1 cellular context compared by ENCODE assay signal in genomic region chr7:137449016-137449415, GRCh38.
TF ChIP-seq lines count a peak whose summit lies in the region.

No MANE protein-coding gene starts in this region.

TF ChIP-seq in GM12878, 131 proteins besides CTCF, POLR2A, EP300 and RAD21 (continued from another document):
- TF ChIP-seq, protein P1, sequence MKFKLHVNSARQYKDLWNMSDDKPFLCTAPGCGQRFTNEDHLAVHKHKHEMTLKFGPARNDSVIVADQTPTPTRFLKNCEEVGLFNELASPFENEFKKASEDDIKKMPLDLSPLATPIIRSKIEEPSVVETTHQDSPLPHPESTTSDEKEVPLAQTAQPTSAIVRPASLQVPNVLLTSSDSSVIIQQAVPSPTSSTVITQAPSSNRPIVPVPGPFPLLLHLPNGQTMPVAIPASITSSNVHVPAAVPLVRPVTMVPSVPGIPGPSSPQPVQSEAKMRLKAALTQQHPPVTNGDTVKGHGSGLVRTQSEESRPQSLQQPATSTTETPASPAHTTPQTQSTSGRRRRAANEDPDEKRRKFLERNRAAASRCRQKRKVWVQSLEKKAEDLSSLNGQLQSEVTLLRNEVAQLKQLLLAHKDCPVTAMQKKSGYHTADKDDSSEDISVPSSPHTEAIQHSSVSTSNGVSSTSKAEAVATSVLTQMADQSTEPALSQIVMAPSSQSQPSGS (IDR thresholded peaks at IDR 0.05; ENCODE audit: low read length) = no peak
- TF ChIP-seq PAX8 (IDR thresholded peaks at IDR 0.05) (no peak), SMARCA5 (IDR thresholded peaks at IDR 0.05) (no peak), BMI1 (IDR thresholded peaks at IDR 0.05; ENCODE audit: borderline replicate concordance) (no peak)
- TF ChIP-seq, protein P2, sequence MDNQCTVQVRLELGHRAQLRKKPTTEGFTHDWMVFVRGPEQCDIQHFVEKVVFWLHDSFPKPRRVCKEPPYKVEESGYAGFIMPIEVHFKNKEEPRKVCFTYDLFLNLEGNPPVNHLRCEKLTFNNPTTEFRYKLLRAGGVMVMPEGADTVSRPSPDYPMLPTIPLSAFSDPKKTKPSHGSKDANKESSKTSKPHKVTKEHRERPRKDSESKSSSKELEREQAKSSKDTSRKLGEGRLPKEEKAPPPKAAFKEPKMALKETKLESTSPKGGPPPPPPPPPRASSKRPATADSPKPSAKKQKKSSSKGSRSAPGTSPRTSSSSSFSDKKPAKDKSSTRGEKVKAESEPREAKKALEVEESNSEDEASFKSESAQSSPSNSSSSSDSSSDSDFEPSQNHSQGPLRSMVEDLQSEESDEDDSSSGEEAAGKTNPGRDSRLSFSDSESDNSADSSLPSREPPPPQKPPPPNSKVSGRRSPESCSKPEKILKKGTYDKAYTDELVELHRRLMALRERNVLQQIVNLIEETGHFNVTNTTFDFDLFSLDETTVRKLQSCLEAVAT (IDR thresholded peaks at IDR 0.05) = no peak
- TF ChIP-seq, protein P3, sequence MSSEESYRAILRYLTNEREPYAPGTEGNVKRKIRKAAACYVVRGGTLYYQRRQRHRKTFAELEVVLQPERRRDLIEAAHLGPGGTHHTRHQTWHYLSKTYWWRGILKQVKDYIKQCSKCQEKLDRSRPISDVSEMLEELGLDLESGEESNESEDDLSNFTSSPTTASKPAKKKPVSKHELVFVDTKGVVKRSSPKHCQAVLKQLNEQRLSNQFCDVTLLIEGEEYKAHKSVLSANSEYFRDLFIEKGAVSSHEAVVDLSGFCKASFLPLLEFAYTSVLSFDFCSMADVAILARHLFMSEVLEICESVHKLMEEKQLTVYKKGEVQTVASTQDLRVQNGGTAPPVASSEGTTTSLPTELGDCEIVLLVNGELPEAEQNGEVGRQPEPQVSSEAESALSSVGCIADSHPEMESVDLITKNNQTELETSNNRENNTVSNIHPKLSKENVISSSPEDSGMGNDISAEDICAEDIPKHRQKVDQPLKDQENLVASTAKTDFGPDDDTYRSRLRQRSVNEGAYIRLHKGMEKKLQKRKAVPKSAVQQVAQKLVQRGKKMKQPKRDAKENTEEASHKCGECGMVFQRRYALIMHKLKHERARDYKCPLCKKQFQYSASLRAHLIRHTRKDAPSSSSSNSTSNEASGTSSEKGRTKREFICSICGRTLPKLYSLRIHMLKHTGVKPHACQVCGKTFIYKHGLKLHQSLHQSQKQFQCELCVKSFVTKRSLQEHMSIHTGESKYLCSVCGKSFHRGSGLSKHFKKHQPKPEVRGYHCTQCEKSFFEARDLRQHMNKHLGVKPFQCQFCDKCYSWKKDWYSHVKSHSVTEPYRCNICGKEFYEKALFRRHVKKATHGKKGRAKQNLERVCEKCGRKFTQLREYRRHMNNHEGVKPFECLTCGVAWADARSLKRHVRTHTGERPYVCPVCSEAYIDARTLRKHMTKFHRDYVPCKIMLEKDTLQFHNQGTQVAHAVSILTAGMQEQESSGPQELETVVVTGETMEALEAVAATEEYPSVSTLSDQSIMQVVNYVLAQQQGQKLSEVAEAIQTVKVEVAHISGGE (CRISPR knock-in tag; IDR thresholded peaks at IDR 0.05) = no peak
